Comparison of ENCODE assay signal across 22 cellular contexts in genomic region chr20:50672400-50673145, GRCh38. TPM values are rescaled to one million over a fixed set of nuclear protein-coding genes. Genes with fewer than 3 reads are reported as not detected.
"Had no signal": no experiment of that assay in that cellular context is flagged by ENCODE, and none has a peak within 500 bp of the region (broad histone marks: within the 10 kb centered on the region; RNA-seq: fewer than 3 reads in every experiment).

No MANE protein-coding gene starts in this region.

- H3K4me2 ChIP-seq: KMS-11 had no signal

- H3K36me3 ChIP-seq: brain microvascular endothelial cell had no signal

- H3K27me3 ChIP-seq: brain microvascular endothelial cell had no signal

- ATAC-seq: activated CD4-positive, CD25-positive, alpha-beta regulatory T cell treated with anti-CD3 and anti-CD28 coated beads, Interleukin-2, amount 50 U/mL, for 24 hours; activated CD8-positive, alpha-beta T cell treated with anti-CD3 and anti-CD28 coated beads for 36 hours; activated T-cell treated with anti-CD3 and anti-CD28 coated beads, Interleukin-2, amount 50 U/mL, for 72 hours had no signal

- DNase-seq: activated CD4-positive, alpha-beta T cell treated with anti-CD3 and anti-CD28 coated beads for 4 hours; activated CD8-positive, alpha-beta memory T cell treated with anti-CD3 and anti-CD28 coated beads, Interleukin-2, amount 50 U/mL, for 4 hours; activated CD8-positive, alpha-beta T cell treated with anti-CD3 and anti-CD28 coated beads for 36 hours; activated gamma-delta T cell treated with Interleukin-2 at 50 U/mL for 16 hours; activated naive CD4-positive, alpha-beta T cell treated with anti-CD3 and anti-CD28 coated beads, Interleukin-2, amount 10 ng/mL, durations not matched to agents 7 days and 5 days; activated naive CD8-positive, alpha-beta T cell treated with anti-CD3 and anti-CD28 coated beads for 36 hours; activated T-cell treated with anti-CD3 and anti-CD28 coated beads, Interleukin-2, amount 50 U/mL, for 72 hours; brain microvascular endothelial cell; NCI-H1092; NCI-H1417; NCI-H1930; NCI-H2107; NCI-H2171 treated with DMSO at 0.1 percent for 48 hours; NCI-H345; NCI-H510A; NCI-H526 treated with DMSO at 0.1 percent for 48 hours; SHP77 had no signal

- H3K9ac ChIP-seq: KMS-11 had no signal

- H3K27ac ChIP-seq: brain microvascular endothelial cell, KMS-11 had no signal

RNA-seq across cellular contexts. Expression of gene RIPOR3, which starts 18.8 kb away (rescaled TPM):
- total RNA-seq: activated CD8-positive, alpha-beta T cell treated with anti-CD3 and anti-CD28 coated beads for 36 hours; activated naive CD8-positive, alpha-beta T cell treated with anti-CD3 and anti-CD28 coated beads for 36 hours; activated T-helper 2 cell treated with anti-CD3 and anti-CD28 coated beads, Interferon-gamma antibody, Interleukin-2, Interleukin-4, amounts not matched to agents 10 μg/mL and 5 μg/mL and 100 μg/mL, durations not matched to agents 14 hours and 24 hours and 36 hours; MCF 10A; SK-MEL-5 had no signal
